ENCODE assay signal across 8 cellular contexts in genomic region chr9:105447814-105448812, GRCh38. TPM values are rescaled to one million over a fixed set of nuclear protein-coding genes. Genes with fewer than 3 reads are reported as not detected.
A peak's percentile ranks its signal among the peaks of the same experiment; 100 is the strongest.
DNase-seq lines count a peak whose midpoint lies in the region; ATAC-seq, FAIRE-seq and TF ChIP-seq lines count a peak whose summit lies in the region.

Gene FSD1L (plus strand): TSS chr9:105448034. CDS start chr9:105448221, 187 bp downstream.

- H3K27ac ChIP-seq in SU-DHL-6 (ENCODE audit: low read depth, low read length) (no peak within 1 kb of the TSS), heart right ventricle (peak within 1 kb of the TSS; percentile 57 to 89 (median 78)), upper lobe of left lung (peak within 1 kb of the TSS; percentile 63 to 84 (median 76))

- intact Hi-C loops in heart right ventricle (cut with DNase I) (loop anchor here in 1 of 10 donors (10.0 kb wide), 1 partner anchor 247 kb away; the partner anchor contains the start of gene TMEM38B), posterior cingulate gyrus (cut with DNase I) (no loop called here)

- H3K4me1 Mint-ChIP-seq in activated naive CD8-positive, alpha-beta T cell treated with anti-CD3 and anti-CD28 coated beads, Interleukin-2, amount 50 U/mL, for 24 hours: peaks cover 14% of the 10 kb centered on the region

- H3K4me1 ChIP-seq in heart right ventricle (peaks cover 0 to 50% (median 26%) of the 10 kb centered on the region in 9 donors), upper lobe of left lung (peaks cover 3 to 16% (median 13%) of the 10 kb centered on the region in 4 donors)

- TF ChIP-seq POLR2A in GM12891 (IDR thresholded peaks at IDR 0.05; ENCODE audit: low read depth, low read length) (no peak), upper lobe of left lung (IDR thresholded peaks at IDR 0.05) (peak in 2 of 4 donors; percentile 24 to 71)

- H3K9ac ChIP-seq in SU-DHL-6 (ENCODE audit: low read length): peak within 1 kb of the TSS; percentile 60

- TF ChIP-seq CTCF in SU-DHL-6 (IDR thresholded peaks at IDR 0.05; ENCODE audit: insufficient read depth, low read length, poor library complexity, severe bottlenecking): peak; percentile 33
- peak in 8 of 9 donors; percentile 9 to 65 (median 42) for TF ChIP-seq CTCF in heart right ventricle (IDR thresholded peaks at IDR 0.05)
- peak in 3 of 6 experiments; percentile 9 to 42 (median 11) for TF ChIP-seq CTCF in upper lobe of left lung (IDR thresholded peaks at IDR 0.05)

- H3K79me2 ChIP-seq in SU-DHL-6 (ENCODE audit: insufficient read depth, low read length): no peaks in the 10 kb centered on the region

- DNase-seq in GM12891 (ENCODE audit: insufficient read length, low spot score) (peak; percentile 79), NCI-H1105 treated with DMSO at 0.1 percent for 48 hours (lab: John Stamatoyannopoulos, UW) (peak; percentile 87), heart right ventricle (peak; percentile 92 to 96), posterior cingulate gyrus (peak; percentile 92 to 99 (median 95)), upper lobe of left lung (peak; percentile 95 to 98)
- DNase-seq in activated naive CD8-positive, alpha-beta T cell treated with anti-CD3 and anti-CD28 coated beads, Interleukin-2, amount 50 U/mL, for 24 hours: peak; percentile 87

- H3K9me3 Mint-ChIP-seq in activated naive CD8-positive, alpha-beta T cell treated with anti-CD3 and anti-CD28 coated beads, Interleukin-2, amount 50 U/mL, for 24 hours: no peaks in the 10 kb centered on the region

- no peaks in the 10 kb centered on the region for H3K36me3 ChIP-seq in SU-DHL-6 (ENCODE audit: low read length)
- H3K36me3 ChIP-seq in heart right ventricle: no peaks in the 10 kb centered on the region
- H3K36me3 ChIP-seq in upper lobe of left lung: no peaks in the 10 kb centered on the region

- WGBS in heart right ventricle, 2 donors: 0 to 1% methylated on average over 66 to 87 of the region's 87 CpGs
- WGBS in upper lobe of left lung, 2 donors: 1 to 10% methylated on average over 6 to 61 of the region's 87 CpGs

- H3K4me3 Mint-ChIP-seq in activated naive CD8-positive, alpha-beta T cell treated with anti-CD3 and anti-CD28 coated beads, Interleukin-2, amount 50 U/mL, for 24 hours: peak within 1 kb of the TSS; percentile 82

- peak within 1 kb of the TSS; percentile 65 for H3K4me2 ChIP-seq in SU-DHL-6 (ENCODE audit: low read depth, low read length, poor library complexity, severe bottlenecking)

- H3K4me3 ChIP-seq in SU-DHL-6 (ENCODE audit: insufficient read depth, low read length, poor library complexity, severe bottlenecking) (peak within 1 kb of the TSS; percentile 56), heart right ventricle (peak within 1 kb of the TSS; percentile 58 to 92 (median 76)), upper lobe of left lung (peak within 1 kb of the TSS; percentile 78 to 99 (median 86))

- FAIRE-seq in GM12891 (lab: Jason Lieb, UNC): peak; percentile 98

- no peaks in the 10 kb centered on the region for H3K9me2 ChIP-seq in SU-DHL-6 (replicated peaks; ENCODE audit: insufficient read depth, low read length)

- TF ChIP-seq EP300 in upper lobe of left lung (IDR thresholded peaks at IDR 0.05): no peak

- H2AFZ ChIP-seq in SU-DHL-6 (ENCODE audit: low read depth, low read length, severe bottlenecking): peak within 1 kb of the TSS; percentile 97

- H3F3A ChIP-seq in SU-DHL-6 (ENCODE audit: insufficient read depth): no peaks in the 10 kb centered on the region

- no peaks in the 10 kb centered on the region for H4K20me1 ChIP-seq in SU-DHL-6 (ENCODE audit: low read depth, low read length)

- ATAC-seq in HG02759 (IDR thresholded peaks at IDR 0.05; ENCODE audit: unreplicated experiment) (peak; percentile 96), heart right ventricle (peak; percentile 96 to 98 (median 97)), upper lobe of left lung (ENCODE audit: low FRiP score in 2 of 2) (peak; percentile 97 to 99)
- peak; percentile 97 for ATAC-seq in activated naive CD8-positive, alpha-beta T cell treated with anti-CD3 and anti-CD28 coated beads, Interleukin-2, amount 50 U/mL, for 24 hours

- H3K27ac Mint-ChIP-seq in activated naive CD8-positive, alpha-beta T cell treated with anti-CD3 and anti-CD28 coated beads, Interleukin-2, amount 50 U/mL, for 24 hours: peak within 1 kb of the TSS; percentile 71

- H3K27me3 Mint-ChIP-seq in activated naive CD8-positive, alpha-beta T cell treated with anti-CD3 and anti-CD28 coated beads, Interleukin-2, amount 50 U/mL, for 24 hours: peaks cover 7% of the 10 kb centered on the region

- no peaks in the 10 kb centered on the region for H3K36me3 Mint-ChIP-seq in activated naive CD8-positive, alpha-beta T cell treated with anti-CD3 and anti-CD28 coated beads, Interleukin-2, amount 50 U/mL, for 24 hours (ENCODE audit: low read depth)

- H3K27me3 ChIP-seq in SU-DHL-6 (ENCODE audit: low read length) (no peaks in the 10 kb centered on the region), heart right ventricle (no peaks in the 10 kb centered on the region), upper lobe of left lung (no peaks in the 10 kb centered on the region)

- H3K9me3 ChIP-seq in SU-DHL-6 (ENCODE audit: insufficient read depth, low read length): no peaks in the 10 kb centered on the region
- no peaks in the 10 kb centered on the region for H3K9me3 ChIP-seq in heart right ventricle
- H3K9me3 ChIP-seq in upper lobe of left lung: no peaks in the 10 kb centered on the region

TF ChIP-seq in GM12891, 5 proteins besides CTCF, POLR2A, EP300 and RAD21:
- TF ChIP-seq POU2F2 (IDR thresholded peaks at IDR 0.05; ENCODE audit: low read depth, low read length) (no peak), POLR2AphosphoS5 (IDR thresholded peaks at IDR 0.05; ENCODE audit: low read depth, low read length) (no peak), PAX5 (IDR thresholded peaks at IDR 0.05; ENCODE audit: insufficient read depth, low read length, severe bottlenecking) (no peak), TAF1 (IDR thresholded peaks at IDR 0.05; ENCODE audit: low read depth, low read length) (no peak), SPI1 (IDR thresholded peaks at IDR 0.05; ENCODE audit: low read depth, low read length) (no peak)

RNA-seq across cellular contexts. Expression of gene FSD1L, which starts in this region (rescaled TPM):
- polyA plus RNA-seq in GM12891 (2012; ENCODE audit: low read depth, missing spikeins): 6.7 TPM
- total RNA-seq in heart right ventricle: 10 to 100 TPM in 4 of 10 donors, 1 to 10 TPM in 6; 4.2 to 16.3 (median 8.8) TPM
- 1 to 10 TPM; 1.1 to 2.7 TPM for polyA plus RNA-seq in heart right ventricle
- total RNA-seq in upper lobe of left lung: 10 to 100 TPM in 1 of 6 donors, 1 to 10 TPM in 5; 4.1 to 14.7 (median 5.8) TPM
